In genomic region chr1:241934181-241934815, GRCh38 we compare ENCODE assay signal across 2 cellular contexts.
TF ChIP-seq lines count a peak whose summit lies in the region.

No MANE protein-coding gene starts in this region.

TF ChIP-seq in SK-N-SH treated with all-trans-retinoic acid at 6 μM for 48 hours, 23 proteins besides CTCF, POLR2A, EP300 and RAD21 (continued from another document):
- TF ChIP-seq CSRNP3 (CRISPR knock-in tag; IDR thresholded peaks at IDR 0.05) (no peak), OSR1 (CRISPR knock-in tag; IDR thresholded peaks at IDR 0.05) (no peak), ZFP3 (CRISPR knock-in tag; IDR thresholded peaks at IDR 0.05) (no peak), ZNF70 (CRISPR knock-in tag; IDR thresholded peaks at IDR 0.05) (no peak), POU6F1 (CRISPR knock-in tag; IDR thresholded peaks at IDR 0.05; ENCODE audit: borderline replicate concordance, low read depth) (no peak), TOX (CRISPR knock-in tag; IDR thresholded peaks at IDR 0.05; ENCODE audit: borderline replicate concordance) (no peak), ISL1 (CRISPR knock-in tag; IDR thresholded peaks at IDR 0.05) (no peak), ZNF565 (CRISPR knock-in tag; conservative IDR thresholded peaks at IDR 0.05; ENCODE audit: low read depth) (no peak), ARNTL (CRISPR knock-in tag; IDR thresholded peaks at IDR 0.05; ENCODE audit: borderline replicate concordance, low read depth) (no peak), TSHZ2 (CRISPR knock-in tag; IDR thresholded peaks at IDR 0.05) (no peak), TCF4 (CRISPR knock-in tag; IDR thresholded peaks at IDR 0.05; ENCODE audit: borderline replicate concordance) (no peak), RARB (CRISPR knock-in tag; IDR thresholded peaks at IDR 0.05) (no peak), PATZ1 (CRISPR knock-in tag; IDR thresholded peaks at IDR 0.05; ENCODE audit: borderline replicate concordance) (no peak), ZFP30 (CRISPR knock-in tag; IDR thresholded peaks at IDR 0.05) (no peak), GLIS3 (CRISPR knock-in tag; IDR thresholded peaks at IDR 0.05) (no peak), PPARA (CRISPR knock-in tag; IDR thresholded peaks at IDR 0.05; ENCODE audit: borderline replicate concordance) (no peak), BACH2 (CRISPR knock-in tag; IDR thresholded peaks at IDR 0.05; ENCODE audit: borderline replicate concordance) (no peak)

TF ChIP-seq in SK-N-SH, 30 proteins besides CTCF, POLR2A, EP300 and RAD21 (continued from another document):
- no peak for TF ChIP-seq USF1 (IDR thresholded peaks at IDR 0.05; ENCODE audit: borderline replicate concordance, low read depth)
- TF ChIP-seq GABPA (IDR thresholded peaks at IDR 0.05; ENCODE audit: low read depth) = no peak
- no peak for TF ChIP-seq USF2 (IDR thresholded peaks at IDR 0.05; ENCODE audit: borderline replicate concordance, low read depth, low read length)
- no peak for TF ChIP-seq PBX3 (IDR thresholded peaks at IDR 0.05)
TF ChIP-seq in SK-N-SH: peak in this region for 0.
